18 cellular contexts compared by ENCODE assay signal in genomic region chr14:49363926-49364751, GRCh38.
DNase-seq lines count a peak whose midpoint lies in the region; ATAC-seq and TF ChIP-seq lines count a peak whose summit lies in the region.
"Had no signal": no experiment of that assay in that cellular context is flagged by ENCODE, and none has a peak within 500 bp of the region (broad histone marks: within the 10 kb centered on the region; RNA-seq: fewer than 3 reads in every experiment).

No MANE protein-coding gene starts in this region.

- ATAC-seq in right lobe of liver = peak; percentile 69 to 85 (median 83)
- ATAC-seq: GM12878, K562 had no signal

- no peaks in the 10 kb centered on the region for H3K9me3 ChIP-seq in right lobe of liver
- H3K9me3 ChIP-seq: HAP-1 had no signal

- H3K4me3 ChIP-seq in right lobe of liver = no peak overlapping the region
- H3K4me3 ChIP-seq: BLaER1 treated with 17β-estradiol and CSF1 and Interleukin-3, amounts not matched to agents 10 nM and 100 nM; GM12878; HAP-1; K562 had no signal

- H3K27me3 ChIP-seq in right lobe of liver = no peaks in the 10 kb centered on the region
- H3K27me3 ChIP-seq: BLaER1 treated with 17β-estradiol and CSF1 and Interleukin-3, amounts not matched to agents 10 nM and 100 nM had no signal

- no peak for TF ChIP-seq POLR2A in right lobe of liver (IDR thresholded peaks at IDR 0.05)

- H3K4me1 ChIP-seq in right lobe of liver = peaks cover 0 to 25% (median 3%) of the 10 kb centered on the region in 4 donors
- H3K4me1 ChIP-seq: HAP-1 had no signal

- peak overlapping the region in 2 of 3 donors; percentile 23 to 71 for H3K27ac ChIP-seq in right lobe of liver
- H3K27ac ChIP-seq: BLaER1 treated with 17β-estradiol and CSF1 and Interleukin-3, amounts not matched to agents 10 nM and 100 nM had no signal

- no peak for TF ChIP-seq CTCF in right lobe of liver (IDR thresholded peaks at IDR 0.05)

- H3K36me3 ChIP-seq in right lobe of liver = no peaks in the 10 kb centered on the region
- H3K36me3 ChIP-seq: BLaER1 treated with 17β-estradiol and CSF1 and Interleukin-3, amounts not matched to agents 10 nM and 100 nM; HAP-1 had no signal

- peak; percentile 58 for DNase-seq in NCI-H82 (lab: John Stamatoyannopoulos, UW)
- no peak for DNase-seq in NCI-H82 treated with DMSO at 0.1 percent for 48 hours (lab: John Stamatoyannopoulos, UW; ENCODE audit: unreplicated experiment)
- DNase-seq in SW480 (ENCODE audit: low spot score) = peak; percentile 15
- DNase-seq in right lobe of liver = no peak
- DNase-seq in NCI-H1436 treated with DMSO at 0.1 percent for 48 hours (lab: John Stamatoyannopoulos, UW) = no peak
- no peak for DNase-seq in COLO668 (lab: John Stamatoyannopoulos, UW; ENCODE audit: unreplicated experiment)
- no peak for DNase-seq in RKO (ENCODE audit: low spot score)
- DNase-seq in NCI-H1105 (lab: John Stamatoyannopoulos, UW) = no peak
- DNase-seq: CD8-positive, alpha-beta memory T cell; GDM1; NCI-H1417 treated with DMSO at 0.1 percent for 48 hours; NCI-H2029; NCI-H2227 treated with DMSO at 0.1 percent for 48 hours; NCI-H526 treated with DMSO at 0.1 percent for 48 hours had no signal

- intact Hi-C loops in right lobe of liver (cut with DNase I) = no loop called here

- 1% methylated on average over 4 of the region's 4 CpGs for WGBS in right lobe of liver (ENCODE audit: insufficient coverage, low coverage, low lambda C conversion rate, missing lambda C conversion rate)

Comparison
In these comparisons a context has a peak if more than half of its experiments do, and no peak if none do; other contexts are left out.
1. DNase-seq: peak in NCI-H82 (single experiment) and SW480 (single experiment); none in NCI-H82 treated with DMSO at 0.1 percent for 48 hours (single experiment), right lobe of liver (0 of 3), NCI-H1436 treated with DMSO at 0.1 percent for 48 hours (single experiment), COLO668 (single experiment), RKO (single experiment) and NCI-H1105 (single experiment).